8 cellular contexts compared by ENCODE assay signal in the genomic region with DNA sequence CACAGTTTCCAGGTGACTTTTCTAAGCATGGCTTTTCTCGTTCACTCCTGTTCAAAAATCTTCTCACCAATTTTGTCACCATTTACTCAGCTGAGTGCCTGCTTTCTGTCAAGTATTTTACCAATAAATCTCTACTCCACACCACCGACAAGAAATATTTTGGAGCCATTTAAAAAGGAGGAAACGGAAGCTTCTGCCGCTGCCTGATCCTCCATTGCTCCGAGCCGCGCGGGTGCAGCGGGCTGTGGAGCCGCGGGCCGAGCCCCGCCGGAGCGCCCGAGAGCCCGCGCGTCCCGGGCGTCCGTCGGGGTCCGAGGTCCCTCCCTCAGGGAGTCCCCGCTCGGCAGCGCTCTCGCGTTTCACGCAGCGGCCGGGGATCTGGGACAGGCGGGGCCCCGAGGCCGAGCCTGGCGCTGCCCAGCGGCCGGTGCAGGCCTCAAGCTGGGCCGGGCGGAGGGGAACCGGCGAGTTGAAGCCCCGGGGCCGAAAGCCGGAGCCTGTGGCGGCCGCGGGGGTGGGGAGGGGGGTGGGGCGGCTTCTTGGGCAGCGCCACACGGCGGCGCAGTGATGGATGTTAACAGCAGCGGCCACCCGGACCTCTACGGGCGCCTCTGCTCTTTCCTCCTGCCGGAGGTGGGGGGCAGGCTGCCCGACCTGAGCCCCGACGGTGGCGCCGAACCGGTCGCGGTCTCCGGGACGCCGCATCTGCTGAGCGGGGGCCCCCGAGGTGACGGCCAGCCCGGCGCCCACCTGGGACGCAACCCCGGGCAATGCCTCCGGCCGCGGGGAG. TPM values are rescaled to one million over a fixed set of nuclear protein-coding genes. Genes with fewer than 3 reads are reported as not detected.
A peak's percentile ranks its signal among the peaks of the same experiment; 100 is the strongest.
DNase-seq lines count a peak whose midpoint lies in the region; ATAC-seq lines count a peak whose summit lies in the region.

No MANE protein-coding gene starts in this region.

- H3K4me3 ChIP-seq in mesenchymal stem cell (ENCODE audit: insufficient read depth in 1 of 2, low read depth in 1 of 2, low read length in 2 of 2) = peak overlapping the region; percentile 72 to 88

- H3K27ac ChIP-seq in mesenchymal stem cell (ENCODE audit: low read length, poor library complexity, severe bottlenecking) = peak overlapping the region; percentile 79

- WGBS in mesenchymal stem cell = under 1% methylated on average over 71 of the region's 79 CpGs

- H3K79me1 ChIP-seq in mesenchymal stem cell (replicated peaks; ENCODE audit: low read length, poor library complexity, severe bottlenecking) = peaks cover 33% of the 10 kb centered on the region

- H3K23ac ChIP-seq in mesenchymal stem cell (ENCODE audit: low read length in 2 of 2) = no peak overlapping the region

- H3K18ac ChIP-seq in mesenchymal stem cell (ENCODE audit: low read depth in 1 of 2, low read length in 2 of 2) = peak overlapping the region; percentile 80 to 81

- peak overlapping the region; percentile 88 for H4K8ac ChIP-seq in mesenchymal stem cell (ENCODE audit: low read length)

- H3K4ac ChIP-seq in mesenchymal stem cell (ENCODE audit: low read depth in 1 of 2, low read length in 2 of 2) = peak overlapping the region; percentile 19 to 60

- peak in 12 of 14 donors; percentile 30 to 87 (median 58) for DNase-seq in C1 segment of cervical spinal cord (lab: John Stamatoyannopoulos, UW)
- DNase-seq in NCI-H345 (lab: John Stamatoyannopoulos, UW) = peak; percentile 61
- DNase-seq in activated CD8-positive, alpha-beta memory T cell treated with anti-CD3 and anti-CD28 coated beads, Interleukin-2, amount 50 U/mL, for 48 hours = peak; percentile 69
- DNase-seq in epidermal melanocyte (ENCODE audit: insufficient read length, low spot score) = peak; percentile 65
- peak; percentile 68 for DNase-seq in mesenchymal stem cell
- peak; percentile 48 for DNase-seq in stimulated activated naive CD8-positive, alpha-beta T cell treated with anti-CD3 and anti-CD28 coated beads, Interleukin-15, Interleukin-2, amounts not matched to agents 100 U/mL and 50 U/mL, for 24 hours

- peak overlapping the region; percentile 66 for H4K91ac ChIP-seq in mesenchymal stem cell (ENCODE audit: low read length)

- H3K4me2 ChIP-seq in mesenchymal stem cell (ENCODE audit: low read length, poor library complexity, severe bottlenecking) = peak overlapping the region; percentile 96

- no peak overlapping the region for H2AK5ac ChIP-seq in mesenchymal stem cell (ENCODE audit: low read length, severe bottlenecking)

- peaks cover 0 to 5% of the 10 kb centered on the region in 2 experiments for H3K36me3 ChIP-seq in mesenchymal stem cell (ENCODE audit: control insufficient read depth in 1 of 2, insufficient read depth in 2 of 2, low read depth in 1 of 2, low read length in 2 of 2)

- H3K14ac ChIP-seq in mesenchymal stem cell (ENCODE audit: low read length in 2 of 2) = no peak overlapping the region

- no peaks in the 10 kb centered on the region for H3K27me3 ChIP-seq in mesenchymal stem cell (ENCODE audit: control insufficient read depth in 1 of 2, insufficient read depth in 1 of 2, low read length in 2 of 2)

- peak; percentile 22 for ATAC-seq in GM21528 (IDR thresholded peaks at IDR 0.05; ENCODE audit: low FRiP score, unreplicated experiment)
- ATAC-seq in stimulated activated naive CD8-positive, alpha-beta T cell treated with anti-CD3 and anti-CD28 coated beads, Interleukin-15, Interleukin-2, amounts not matched to agents 100 U/mL and 50 U/mL, for 24 hours = peak; percentile 11
- ATAC-seq in HG03196 (IDR thresholded peaks at IDR 0.05; ENCODE audit: unreplicated experiment) = no peak

- H3K4me1 ChIP-seq in mesenchymal stem cell (ENCODE audit: control insufficient read depth, insufficient read depth, low read depth, low read length) = peaks cover 22% of the 10 kb centered on the region

- H2BK12ac ChIP-seq in mesenchymal stem cell (ENCODE audit: low read length in 2 of 2) = peak overlapping the region in 1 of 2 experiments; percentile 23

- peak overlapping the region; percentile 88 for H3K9ac ChIP-seq in mesenchymal stem cell (ENCODE audit: low read length)

- H3K9me3 ChIP-seq in mesenchymal stem cell (ENCODE audit: control insufficient read depth, low read length) = no peaks in the 10 kb centered on the region

- H2BK5ac ChIP-seq in mesenchymal stem cell (ENCODE audit: low read depth, low read length, poor library complexity, severe bottlenecking) = peak overlapping the region; percentile 81

- H2AFZ ChIP-seq in mesenchymal stem cell (ENCODE audit: low read depth, low read length) = peak overlapping the region; percentile 74

- no peak overlapping the region for H2BK15ac ChIP-seq in mesenchymal stem cell (ENCODE audit: low read depth, poor library complexity, severe bottlenecking)

- H2BK120ac ChIP-seq in mesenchymal stem cell (ENCODE audit: low read depth, low read length) = peak overlapping the region; percentile 89

RNA-seq across cellular contexts. Expression of gene HEBP1, which starts 1.1 kb away (rescaled TPM):
- polyA plus RNA-seq in mesenchymal stem cell (2013, experiment 1 of 2) = 91.3 TPM
- polyA plus RNA-seq in mesenchymal stem cell (2013, experiment 2 of 2) = 90.4 TPM

RNA-seq across cellular contexts. Expression of gene FAM234B, which starts 43.1 kb away (rescaled TPM):
- 2.3 TPM for polyA plus RNA-seq in mesenchymal stem cell (2013, experiment 1 of 2)
- 2.5 TPM for polyA plus RNA-seq in mesenchymal stem cell (2013, experiment 2 of 2)

RNA-seq across cellular contexts. Expression of gene GPRC5D, which starts 49.2 kb away (rescaled TPM):
- not detected for polyA plus RNA-seq in mesenchymal stem cell (2013, experiment 1 of 2)
- polyA plus RNA-seq in mesenchymal stem cell (2013, experiment 2 of 2) = not detected
